In the genomic region with DNA sequence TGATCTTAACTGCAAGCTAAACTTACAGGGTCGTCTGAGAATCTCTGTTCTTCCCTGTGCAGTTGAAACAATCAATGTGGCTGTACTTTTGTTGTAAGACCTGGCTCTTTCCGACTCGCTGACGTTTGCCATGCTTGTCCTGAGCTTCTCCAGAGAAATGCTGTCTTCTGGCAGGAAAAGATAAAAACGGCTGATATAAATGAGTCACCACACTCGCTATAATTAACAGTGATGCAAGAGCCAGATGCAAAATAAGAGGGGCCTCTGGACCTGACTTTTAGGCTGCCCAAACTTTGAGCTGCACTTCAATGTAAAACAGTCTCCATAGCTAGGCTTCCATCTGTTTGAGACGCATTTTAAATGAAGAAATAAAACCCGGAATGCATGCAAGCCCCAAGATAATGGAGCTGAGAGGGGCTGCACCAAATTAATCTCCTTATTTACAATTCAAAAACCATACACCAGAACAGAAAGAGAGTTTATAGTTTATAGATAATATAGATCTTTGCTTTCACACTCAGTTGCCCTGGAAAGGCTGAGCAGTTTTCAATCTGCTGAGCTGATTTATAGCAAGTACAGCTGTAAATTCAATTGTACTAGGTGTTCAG, we compare ENCODE assay signal across 14 cellular contexts. TPM values are rescaled to one million over a fixed set of nuclear protein-coding genes. Genes with fewer than 3 reads are reported as not detected.
DNase-seq lines count a peak whose midpoint lies in the region; ATAC-seq, FAIRE-seq and TF ChIP-seq lines count a peak whose summit lies in the region.
"Had no signal": no experiment of that assay in that cellular context is flagged by ENCODE, and none has a peak within 500 bp of the region (broad histone marks: within the 10 kb centered on the region; RNA-seq: fewer than 3 reads in every experiment).

No MANE protein-coding gene starts in this region.

- H3K9me2 ChIP-seq in GM23248 (ENCODE audit: insufficient read depth) (no peaks in the 10 kb centered on the region), MM.1S (replicated peaks; ENCODE audit: insufficient read depth, low read length) (no peaks in the 10 kb centered on the region)

- TF ChIP-seq CTCF in NB4 (IDR thresholded peaks at IDR 0.05; ENCODE audit: low read depth, low read length): no peak
- TF ChIP-seq CTCF in K562 (IDR thresholded peaks at IDR 0.05 in 2 of 3, conservative IDR thresholded peaks at IDR 0.05 in 1 of 3; ENCODE audit: insufficient read depth in 2 of 3, low read depth in 1 of 3, low read length in 3 of 3): no peak
- no peak for TF ChIP-seq CTCF in nephron (IDR thresholded peaks at IDR 0.05; ENCODE audit: unreplicated experiment in 3 of 3)
- TF ChIP-seq CTCF in MM.1S (IDR thresholded peaks at IDR 0.05; ENCODE audit: low read length): no peak

- H3K9ac ChIP-seq in GM23248 (no peak overlapping the region), K562 (ENCODE audit: insufficient read depth in 1 of 2, low read depth in 2 of 2, low read length in 2 of 2) (peak overlapping the region in 1 of 2 experiments; percentile 21; a peak in 2 of 4 replicates), MM.1S (ENCODE audit: low read length) (no peak overlapping the region)

- CTCF ChIA-PET in K562 (lab: Yijun Ruan, JAX; ENCODE audit: low intra/inter-chr PET ratio): interaction anchor here (0.6 to 1.2 kb wide), 2 partner anchors 406 to 997 kb away, joined by 3 read pairs; no protein-coding TSS in a partner anchor

- H3K79me2 ChIP-seq in GM23248 (ENCODE audit: insufficient read depth) (no peaks in the 10 kb centered on the region), K562 (ENCODE audit: control insufficient read depth, insufficient read depth, low read length) (no peaks in the 10 kb centered on the region), MM.1S (ENCODE audit: low read length) (no peaks in the 10 kb centered on the region)

- H3K4me1 ChIP-seq in GM23248 (ENCODE audit: insufficient read depth): 0 out of 2 replicates have a peak, but pooled peaks cover 3% of the 10 kb centered on the region
- peaks cover 0 to 30% of the 10 kb centered on the region in 2 experiments; a peak in 4 of 5 replicates for H3K4me1 ChIP-seq in K562 (replicated peaks in 1 of 2; ENCODE audit: control insufficient read depth in 2 of 2, insufficient read depth in 2 of 2, low read length in 2 of 2)
- H3K4me1 ChIP-seq in MM.1S (ENCODE audit: low read length): no peaks in the 10 kb centered on the region

- H3K27ac Mint-ChIP-seq in nephron: peak overlapping the region in 2 of 3 experiments; percentile 42 to 56
- H3K27ac Mint-ChIP-seq: activated T-helper 17 cell treated with anti-CD3 and anti-CD28 coated beads, Interleukin-2, amount 50 U/mL, for 72 hours had no signal

- H3F3A ChIP-seq in GM23248 (ENCODE audit: insufficient read depth) (no peaks in the 10 kb centered on the region), MM.1S (ENCODE audit: insufficient read depth, low read length) (no peaks in the 10 kb centered on the region)

- H2AFZ ChIP-seq in GM23248: no peak overlapping the region
- H2AFZ ChIP-seq in K562 (ENCODE audit: low read depth, low read length): no peak overlapping the region
- no peak overlapping the region for H2AFZ ChIP-seq in MM.1S (ENCODE audit: low read length)

- H3K27me3 ChIP-seq in GM23248 (replicated peaks; ENCODE audit: insufficient read depth): peaks cover 43% of the 10 kb centered on the region
- no peaks in the 10 kb centered on the region for H3K27me3 ChIP-seq in K562 (ENCODE audit: control insufficient read depth in 2 of 2, insufficient read depth in 2 of 2, low read length in 2 of 2)
- H3K27me3 ChIP-seq in MM.1S (replicated peaks; ENCODE audit: insufficient read depth, low read length): no peaks in the 10 kb centered on the region
- H3K27me3 ChIP-seq: testis had no signal

- H3K4me3 ChIP-seq in GM23248 (no peak overlapping the region), NB4 (ENCODE audit: low read depth, low read length) (no peak overlapping the region), K562 (no peak overlapping the region), MM.1S (ENCODE audit: low read length) (no peak overlapping the region)
- H3K4me3 ChIP-seq: skin epidermis, testis had no signal

- peaks cover 45% of the 10 kb centered on the region for H3K4me1 Mint-ChIP-seq in nephron
- H3K4me1 Mint-ChIP-seq: activated T-helper 17 cell treated with anti-CD3 and anti-CD28 coated beads, Interleukin-2, amount 50 U/mL, for 72 hours had no signal

- intact Hi-C loops in K562 (cut with micrococcal nuclease) (loop anchor here (1.0 to 2.0 kb wide), 3 partner anchors 34 to 176 kb away; a partner anchor contains a TSS), posterior vena cava (cut with DNase I) (no loop called here)

- TF ChIP-seq EP300 in K562 (IDR thresholded peaks at IDR 0.05; ENCODE audit: low read length): peak; percentile 86

- peak; percentile 85 for FAIRE-seq in K562 (lab: Jason Lieb, UNC)

- TF ChIP-seq POLR2A in NB4 (IDR thresholded peaks at IDR 0.05; ENCODE audit: extremely low read depth, insufficient read length) (no peak), K562 (conservative IDR thresholded peaks at IDR 0.05) (no peak)

- H4K20me1 ChIP-seq in GM23248 (ENCODE audit: insufficient read depth): no peaks in the 10 kb centered on the region
- no peaks in the 10 kb centered on the region for H4K20me1 ChIP-seq in K562 (replicated peaks; ENCODE audit: control insufficient read depth, insufficient read depth, low read length)
- H4K20me1 ChIP-seq in MM.1S (ENCODE audit: insufficient read depth, low read length): no peaks in the 10 kb centered on the region

- H3K36me3 Mint-ChIP-seq in nephron (ENCODE audit: low read depth): peaks cover 89% of the 10 kb centered on the region

- no peaks in the 10 kb centered on the region for H3K9me3 Mint-ChIP-seq in nephron
- H3K9me3 Mint-ChIP-seq: activated T-helper 17 cell treated with anti-CD3 and anti-CD28 coated beads, Interleukin-2, amount 50 U/mL, for 72 hours had no signal

- WGBS in GM23248 (ENCODE audit: low coverage in 1 of 2, low lambda C conversion rate in 2 of 2, missing lambda C conversion rate in 2 of 2), 2 experiments: 4 to 8% methylated on average over 8 of the region's 8 CpGs
- 0% methylated on average over 8 of the region's 8 CpGs for WGBS in K562 (ENCODE audit: insufficient coverage, low coverage, missing lambda C conversion rate)

- H3K9me1 ChIP-seq in K562 (ENCODE audit: control insufficient read depth, insufficient read depth, low read length): no peaks in the 10 kb centered on the region

- no peak overlapping the region for H3K4me3 Mint-ChIP-seq in nephron
- H3K4me3 Mint-ChIP-seq: activated T-helper 17 cell treated with anti-CD3 and anti-CD28 coated beads, Interleukin-2, amount 50 U/mL, for 72 hours had no signal

- H3K9me3 ChIP-seq in GM23248 (ENCODE audit: low read depth): no peaks in the 10 kb centered on the region
- no peaks in the 10 kb centered on the region for H3K9me3 ChIP-seq in K562 (replicated peaks; ENCODE audit: control insufficient read depth, insufficient read depth, low read depth, low read length)
- H3K9me3 ChIP-seq in MM.1S (replicated peaks; ENCODE audit: insufficient read depth, low read length): no peaks in the 10 kb centered on the region
- H3K9me3 ChIP-seq: testis had no signal

- BruUV-seq in K562 (replicated peaks; lab: Mats Ljungman, UMichigan): no TSS peak

- DNase-seq in GM23248 (peak; percentile 35), NB4 (ENCODE audit: low read depth) (peak; percentile 73), K562 (ENCODE audit: extremely low read depth in 1 of 4, low spot score in 3 of 4) (peak; percentile 41 to 80 (median 62)), nucleus accumbens (lab: John Stamatoyannopoulos, UW) (no peak), NCI-H2227 (lab: John Stamatoyannopoulos, UW; ENCODE audit: unreplicated experiment) (no peak), posterior vena cava (ENCODE audit: low spot score) (no peak), MM.1S (no peak)
- DNase-seq: activated CD4-positive, alpha-beta T cell treated with anti-CD3 and anti-CD28 coated beads for 1 hour; Calu3; NCI-H345; testis had no signal

- H3K36me3 ChIP-seq in GM23248 (ENCODE audit: low read depth) (no peaks in the 10 kb centered on the region), K562 (ENCODE audit: control insufficient read depth, insufficient read depth, low read length) (peaks cover 70% of the 10 kb centered on the region), MM.1S (replicated peaks; ENCODE audit: insufficient read depth, low read length) (no peaks in the 10 kb centered on the region)

- H3K27me3 Mint-ChIP-seq in nephron (ENCODE audit: low read depth): peaks cover 3% of the 10 kb centered on the region

- in situ Hi-C loops in GM23248 (cut with MboI): no loop called here
- in situ Hi-C loops in K562 (cut with MboI): loop anchor here (10.0 kb wide), 1 partner anchor 198 kb away; a partner anchor contains a TSS

- H3K27ac ChIP-seq in GM23248: no peak overlapping the region
- peak overlapping the region; percentile 59 for H3K27ac ChIP-seq in K562 (ENCODE audit: extremely low read depth, low read depth, low read length)
- H3K27ac ChIP-seq in MM.1S (ENCODE audit: low read length): no peak overlapping the region
- H3K27ac ChIP-seq: skin epidermis had no signal

- ATAC-seq in K562: peak; percentile 76
- ATAC-seq: activated T-helper 17 cell treated with anti-CD3 and anti-CD28 coated beads, Interleukin-2, amount 50 U/mL, for 72 hours had no signal

- POLR2A ChIA-PET in K562 (lab: Yijun Ruan, JAX): interaction anchor here (0.7 to 1.9 kb wide), 5 partner anchors 11 to 775 kb away, joined by 3 to 7 read pairs (median 4); a partner anchor contains a TSS

- H3K4me2 ChIP-seq in GM23248 (ENCODE audit: unreplicated experiment) (no peak overlapping the region), K562 (ENCODE audit: insufficient read depth, low read length) (peak overlapping the region; percentile 30), MM.1S (ENCODE audit: low read depth, low read length) (no peak overlapping the region)

- no peak; a peak in 1 of 4 replicates for TF ChIP-seq RAD21 in K562 (CRISPR knock-in tag; conservative IDR thresholded peaks at IDR 0.05 in 1 of 2, IDR thresholded peaks at IDR 0.05 in 1 of 2)

RNA-seq across cellular contexts. Expression of a gene that starts 48.5 kb away (rescaled TPM):
- total RNA-seq in GM23248 (2014; rRNA removed; shearing (Covaris generic)): not detected in 2 replicates
- polyA plus RNA-seq in GM23248 (2016; fragmentation: Nextera tagmentation; extraction: Ambion mirVana) (not detected in 2 replicates), K562 (2011; rRNA removed) (19.0 and 24.9 TPM in 2 replicates), K562 (2014; fragmentation: Illumina TruSeq; extraction: Trizol) (32.8 and 33.8 TPM in 2 replicates), K562 (2014; fragmentation: Nextera tagmentation; extraction: Ambion mirVana) (1 to 10 TPM; 7.1 to 7.7 TPM), K562 (2014; rRNA removed) (19.9 and 20.0 TPM in 2 replicates)
- 41.5 and 41.9 TPM in 2 replicates for total RNA-seq in K562 (2011; cell fraction: chromatin; rRNA removed; ENCODE audit: low replicate concordance)
- 28.6 and 32.5 TPM in 2 replicates for total RNA-seq in K562 (2011; cell fraction: nucleolus; rRNA removed)
- 31.4 and 35.9 TPM in 2 replicates for total RNA-seq in K562 (2011; cell fraction: nucleoplasm; rRNA removed)
- total RNA-seq in K562 (2014; rRNA removed) (21.3 and 24.3 TPM in 2 replicates), K562 (2014; rRNA removed; fragmentation: Illumina TruSeq; extraction: Trizol) (18.3 and 19.7 TPM in 2 replicates), K562 (2015; rRNA removed; fragmentation: Illumina TruSeq; extraction: Trizol) (19.4 and 20.2 TPM in 2 replicates), K562 (2021) (27.1 and 29.3 TPM in 2 replicates), posterior vena cava (1 to 10 TPM; 1.4 to 3.4 TPM)
- 20.1 and 41.9 TPM in 2 replicates for polyA plus RNA-seq in K562 (2011; cell fraction: cytosol; rRNA removed)
- 31.6 and 45.8 TPM in 2 replicates for polyA plus RNA-seq in K562 (2011; cell fraction: nucleus; rRNA removed)
- polyA plus RNA-seq in K562 (2012): 30.5 and 31.1 TPM in 2 replicates
- polyA minus RNA-seq in K562 (2011; rRNA and poly(A)+ RNA removed): 24.1 and 25.5 TPM in 2 replicates
- polyA minus RNA-seq in K562 (2011; cell fraction: cytosol; rRNA and poly(A)+ RNA removed): 34.2 and 39.8 TPM in 2 replicates
- 21.9 and 22.5 TPM in 2 replicates for polyA minus RNA-seq in K562 (2011; cell fraction: nucleus; rRNA and poly(A)+ RNA removed)
- total RNA-seq: activated T-helper 17 cell treated with anti-CD3 and anti-CD28 coated beads, Interleukin-2, amount 50 U/mL, for 72 hours; Calu3 had no signal

Comparison
In these comparisons a context has a peak if more than half of its experiments do, and no peak if none do; other contexts are left out.
1. DNase-seq: peak in GM23248 (single experiment), NB4 (single experiment) and K562 (4 of 4); none in nucleus accumbens (0 of 56), NCI-H2227 (single experiment), posterior vena cava (single experiment) and MM.1S (single experiment).
2. RNA of a gene that starts 48.5 kb away (total RNA-seq): 18.3 to 41.9 TPM in K562; 1.4 to 3.4 TPM in posterior vena cava and not detected in GM23248; every median in the first group is over 4 times any median in the second.